ENCODE assay signal across 1 cellular context in genomic region chr2:148876190-148876588, GRCh38.
TF ChIP-seq lines count a peak whose summit lies in the region.

No MANE protein-coding gene starts in this region.

TF ChIP-seq in H1, 55 proteins besides CTCF, POLR2A, EP300 and RAD21 (continued from another document):
- TF ChIP-seq TAF7 (optimal IDR thresholded peaks at IDR 0.05; ENCODE audit: borderline replicate concordance, low read depth, low read length) (peak; percentile 18), GTF2F1 (IDR thresholded peaks at IDR 0.05; ENCODE audit: borderline replicate concordance, low read depth, low read length) (no peak), SRF (IDR thresholded peaks at IDR 0.05; ENCODE audit: low read depth, low read length) (no peak), SAP30 (IDR thresholded peaks at IDR 0.05; ENCODE audit: insufficient read depth, insufficient replicate concordance, low read length) (peak; percentile 7), POLR2AphosphoS5 (IDR thresholded peaks at IDR 0.05; ENCODE audit: low read depth, low read length) (peak; percentile 19; the same call in 1 of the 2 replicates), CEBPB (IDR thresholded peaks at IDR 0.05; ENCODE audit: low read depth, low read length) (no peak)
